9 cellular contexts compared by ENCODE assay signal in the genomic region with DNA sequence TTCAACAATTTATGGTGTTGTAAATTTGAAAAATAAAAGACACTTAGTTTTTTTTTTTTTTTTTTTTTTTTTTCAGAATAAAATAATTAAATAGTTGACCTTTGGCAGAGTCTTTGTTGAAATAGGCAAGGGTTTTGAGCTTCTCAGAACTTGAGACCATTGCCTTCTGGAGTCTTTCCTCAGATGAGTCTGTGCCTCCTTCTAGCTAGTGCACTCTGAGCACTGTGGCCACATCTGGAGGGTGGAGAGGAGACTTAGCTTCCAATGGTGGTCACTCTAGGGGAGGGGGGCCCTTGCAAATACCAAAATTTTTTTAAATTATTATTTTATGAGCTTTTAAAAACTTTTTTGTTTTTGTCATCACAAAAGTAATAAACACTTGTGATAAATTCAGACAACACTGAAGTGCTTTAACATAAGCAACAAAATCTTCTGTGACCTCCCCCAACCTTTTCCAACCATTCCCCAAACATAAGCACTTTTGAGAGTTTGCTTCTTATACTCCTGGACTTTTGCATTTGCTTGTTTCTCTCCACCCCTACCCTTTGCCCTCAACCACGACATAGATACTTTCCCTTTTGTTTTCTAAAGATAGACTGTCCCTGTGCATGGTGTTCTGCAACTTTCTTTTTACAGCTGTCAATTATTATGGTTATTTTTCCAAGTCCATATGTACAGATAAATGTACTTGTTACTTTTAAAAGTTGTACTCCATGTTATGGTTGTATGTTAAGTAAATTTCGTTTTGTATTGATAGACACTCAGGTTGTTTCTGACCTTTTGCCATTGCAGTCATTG. TPM values are rescaled to one million over a fixed set of nuclear protein-coding genes. Genes with fewer than 3 reads are reported as not detected.
DNase-seq lines count a peak whose midpoint lies in the region; ATAC-seq and TF ChIP-seq lines count a peak whose summit lies in the region.
"Had no signal": no experiment of that assay in that cellular context is flagged by ENCODE, and none has a peak within 500 bp of the region (broad histone marks: within the 10 kb centered on the region; RNA-seq: fewer than 3 reads in every experiment).

No MANE protein-coding gene starts in this region.

- H3K9me3 ChIP-seq in right lobe of liver = no peaks in the 10 kb centered on the region
- H3K9me3 ChIP-seq: SJSA1 had no signal

- ATAC-seq in GM18517 (IDR thresholded peaks at IDR 0.05; ENCODE audit: unreplicated experiment) (peak; percentile 85), GM21526 (IDR thresholded peaks at IDR 0.05; ENCODE audit: low FRiP score, unreplicated experiment) (peak; percentile 72), HG03520 (IDR thresholded peaks at IDR 0.05; ENCODE audit: unreplicated experiment) (peak; percentile 84), right lobe of liver (peak; percentile 64 to 82 (median 78))

- no peaks in the 10 kb centered on the region for H3K36me3 ChIP-seq in right lobe of liver
- H3K36me3 ChIP-seq: SJSA1 had no signal

- no peak overlapping the region for H3K4me3 ChIP-seq in right lobe of liver
- H3K4me3 ChIP-seq: SJSA1 had no signal

- no peak for TF ChIP-seq CTCF in right lobe of liver (IDR thresholded peaks at IDR 0.05)

- no peak for TF ChIP-seq POLR2A in right lobe of liver (IDR thresholded peaks at IDR 0.05)

- no peaks in the 10 kb centered on the region for H3K27me3 ChIP-seq in right lobe of liver
- H3K27me3 ChIP-seq: SJSA1 had no signal

- intact Hi-C loops in right lobe of liver (cut with DNase I) = no loop called here

- H3K4me1 ChIP-seq in right lobe of liver = peaks cover 0 to 61% (median 24%) of the 10 kb centered on the region in 4 donors

- 10% methylated on average over 2 of the region's 2 CpGs for WGBS in right lobe of liver (ENCODE audit: insufficient coverage, low coverage, low lambda C conversion rate, missing lambda C conversion rate)

- DNase-seq in right lobe of liver (no peak), midbrain (lab: John Stamatoyannopoulos, UW) (no peak), DMS79 (lab: John Stamatoyannopoulos, UW) (no peak), COLO668 (lab: John Stamatoyannopoulos, UW; ENCODE audit: unreplicated experiment) (no peak), middle frontal gyrus (ENCODE audit: extremely low spot score, low spot score) (no peak)

- peak overlapping the region in 2 of 3 donors; percentile 22 to 28 for H3K27ac ChIP-seq in right lobe of liver
- H3K27ac ChIP-seq: SJSA1 had no signal

RNA-seq across cellular contexts. Expression of a gene that starts 41.1 kb away (rescaled TPM):
- total RNA-seq in right lobe of liver = 10 to 100 TPM in 5 of 6 experiments, 1 to 10 TPM in 1; 9.9 to 38.0 (median 12.9) TPM
